8 cellular contexts compared by ENCODE assay signal in genomic region chr5:34245813-34246212, GRCh38.
DNase-seq lines count a peak whose midpoint lies in the region; ATAC-seq and TF ChIP-seq lines count a peak whose summit lies in the region.
"Not testable (repeated sequence)": the region's sequence is repeated elsewhere in the genome, so short reads cannot be mapped to it uniquely, and the experiment has no call there.

No MANE protein-coding gene starts in this region.

- not testable (repeated sequence) for H3K27me3 Mint-ChIP-seq in activated CD4-positive, alpha-beta T cell treated with anti-CD3 and anti-CD28 coated beads for 36 hours; immature natural killer cell (ENCODE audit: low read depth in 3 of 3)

- H3K4me1 Mint-ChIP-seq in activated CD4-positive, alpha-beta T cell treated with anti-CD3 and anti-CD28 coated beads for 36 hours, result peaks cover 12% of the 10 kb centered on the region
- H3K4me1 Mint-ChIP-seq in immature natural killer cell, result peaks cover 17 to 22% of the 10 kb centered on the region in 2 donors

- TF ChIP-seq CTCF in breast epithelium (IDR thresholded peaks at IDR 0.05); ovary (IDR thresholded peaks at IDR 0.05): not testable (repeated sequence)

- not testable (repeated sequence) for H3K9me3 Mint-ChIP-seq in activated CD4-positive, alpha-beta T cell treated with anti-CD3 and anti-CD28 coated beads for 36 hours (ENCODE audit: low read depth); immature natural killer cell

- CTCF ChIA-PET in activated CD4-positive, alpha-beta T cell treated with anti-CD3 and anti-CD28 coated beads for 36 hours (lab: Charles Lee), result not testable (repeated sequence)

- not testable (repeated sequence) for H3K36me3 ChIP-seq in breast epithelium, ovary

- not testable (repeated sequence) for TF ChIP-seq POLR2A in breast epithelium (IDR thresholded peaks at IDR 0.05); ovary (IDR thresholded peaks at IDR 0.05)

- peak overlapping the region; percentile 77 to 79 for H3K27ac ChIP-seq in breast epithelium
- H3K27ac ChIP-seq in ovary, result not testable (repeated sequence)

- peak overlapping the region; percentile 71 for H3K4me3 Mint-ChIP-seq in activated CD4-positive, alpha-beta T cell treated with anti-CD3 and anti-CD28 coated beads for 36 hours
- H3K4me3 Mint-ChIP-seq in immature natural killer cell, result peak overlapping the region; percentile 69 to 86 (median 76)

- H3K27ac Mint-ChIP-seq in activated CD4-positive, alpha-beta T cell treated with anti-CD3 and anti-CD28 coated beads for 36 hours, result peak overlapping the region; percentile 86
- H3K27ac Mint-ChIP-seq in immature natural killer cell, result peak overlapping the region; percentile 84 to 96 (median 93)

- H3K36me3 Mint-ChIP-seq in activated CD4-positive, alpha-beta T cell treated with anti-CD3 and anti-CD28 coated beads for 36 hours (ENCODE audit: low read depth); immature natural killer cell: not testable (repeated sequence)

- WGBS in ovary, 3 donors, result 51 to 62% (median 58%) methylated on average over 2 of the region's 2 CpGs

- H3K27me3 ChIP-seq in breast epithelium, ovary: not testable (repeated sequence)

- POLR2A ChIA-PET in activated CD4-positive, alpha-beta T cell treated with anti-CD3 and anti-CD28 coated beads for 36 hours (lab: Charles Lee), result not testable (repeated sequence)

- TF ChIP-seq EP300 in ovary (IDR thresholded peaks at IDR 0.05), result not testable (repeated sequence)

- ATAC-seq in activated CD4-positive, alpha-beta T cell treated with anti-CD3 and anti-CD28 coated beads for 36 hours, result not testable (repeated sequence)

- not testable (repeated sequence) for H3K4me1 ChIP-seq in breast epithelium; ovary (ENCODE audit: insufficient read depth)

- H3K4me3 ChIP-seq in breast epithelium (peak overlapping the region in 2 of 3 donors; percentile 30 to 50), ovary (peak overlapping the region; percentile 12)

- intact Hi-C loops in activated CD4-positive, alpha-beta T cell treated with anti-CD3 and anti-CD28 coated beads for 36 hours (cut with DNase I, micrococcal nuclease); breast epithelium (cut with DNase I; ENCODE audit: low total_unique reads); ovary (cut with DNase I): not testable (repeated sequence)

- not testable (repeated sequence) for H3K9me3 ChIP-seq in breast epithelium, ovary

- DNase-seq in DMS153 (lab: John Stamatoyannopoulos, UW) (peak; percentile 94), M059J (ENCODE audit: low read depth) (peak; percentile 21), NCI-H526 (lab: John Stamatoyannopoulos, UW) (peak; percentile 57 to 71), breast epithelium (ENCODE audit: low spot score in 2 of 2) (peak in 1 of 2 donors; percentile 17), immature natural killer cell (peak in 2 of 3 donors; percentile 1 to 11), ureter (ENCODE audit: low spot score) (peak; percentile 43)
- DNase-seq in activated CD4-positive, alpha-beta T cell treated with anti-CD3 and anti-CD28 coated beads for 36 hours, result peak; percentile 8
- DNase-seq in ovary, result not testable (repeated sequence)
